Comparison of ENCODE assay signal across 27 cellular contexts in the genomic region with DNA sequence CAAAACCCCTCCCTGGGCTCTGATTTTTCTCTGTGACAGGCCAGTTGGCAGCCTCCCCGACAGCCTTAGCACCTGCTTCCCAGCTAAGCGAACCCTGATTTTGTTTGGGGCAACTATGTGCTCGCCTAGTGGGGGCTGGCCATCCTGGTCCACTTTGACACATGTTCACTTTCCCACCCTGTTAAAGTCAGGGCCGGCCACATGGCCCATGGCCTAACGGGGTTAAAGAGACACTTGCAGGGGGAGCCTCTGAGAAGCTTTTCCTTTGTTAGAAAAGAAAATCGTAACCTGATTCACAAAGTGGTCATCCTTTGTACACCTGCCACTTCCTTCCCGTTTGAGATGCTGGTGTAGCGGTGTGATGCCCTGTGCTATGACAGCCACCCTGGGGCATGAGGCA. TPM values are rescaled to one million over a fixed set of nuclear protein-coding genes. Genes with fewer than 3 reads are reported as not detected.
DNase-seq lines count a peak whose midpoint lies in the region; ATAC-seq and TF ChIP-seq lines count a peak whose summit lies in the region.
"Had no signal": no experiment of that assay in that cellular context is flagged by ENCODE, and none has a peak within 500 bp of the region (broad histone marks: within the 10 kb centered on the region; RNA-seq: fewer than 3 reads in every experiment).

No MANE protein-coding gene starts in this region.

- no peak for ATAC-seq in CD4-positive, alpha-beta T cell (ENCODE audit: poor library complexity)
- ATAC-seq in GM23338, result no peak
- no peak for ATAC-seq in HG02678 (IDR thresholded peaks at IDR 0.05; ENCODE audit: unreplicated experiment)
- ATAC-seq in GM21360 (IDR thresholded peaks at IDR 0.05; ENCODE audit: unreplicated experiment), result no peak
- ATAC-seq: activated CD4-positive, alpha-beta T cell treated with anti-CD3 and anti-CD28 coated beads for 36 hours; activated CD8-positive, alpha-beta memory T cell treated with anti-CD3 and anti-CD28 coated beads, Interleukin-2, amount 10 ng/mL, durations not matched to agents 7 days and 5 days; HCT116; left lobe of liver; right cardiac atrium had no signal

- no peaks in the 10 kb centered on the region for H3K36me3 ChIP-seq in GM23338 (ENCODE audit: insufficient read depth)
- H3K36me3 ChIP-seq: SJSA1 had no signal

- H3K9me3 Mint-ChIP-seq in CD4-positive, alpha-beta T cell, result no peaks in the 10 kb centered on the region
- H3K9me3 Mint-ChIP-seq in GM23338 (peaks cover 3% of the 10 kb centered on the region), chondrocyte (ENCODE audit: low read depth) (peaks cover 3% of the 10 kb centered on the region), nephron progenitor cell (peaks cover 10% of the 10 kb centered on the region)

- H4K20me1 ChIP-seq in GM23338 (replicated peaks; ENCODE audit: insufficient read depth), result peaks cover 8% of the 10 kb centered on the region; the same call in 1 of the 2 replicates

- no peak overlapping the region for H3K27ac Mint-ChIP-seq in CD4-positive, alpha-beta T cell
- H3K27ac Mint-ChIP-seq in GM23338 (no peak overlapping the region), chondrocyte (ENCODE audit: unreplicated experiment) (no peak overlapping the region), nephron progenitor cell (no peak overlapping the region)
- H3K27ac Mint-ChIP-seq: activated CD4-positive, alpha-beta T cell treated with anti-CD3 and anti-CD28 coated beads for 36 hours; activated CD8-positive, alpha-beta memory T cell treated with anti-CD3 and anti-CD28 coated beads, Interleukin-2, amount 10 ng/mL, durations not matched to agents 7 days and 5 days had no signal

- peak overlapping the region; percentile 38 for H3K4me3 Mint-ChIP-seq in CD4-positive, alpha-beta T cell
- H3K4me3 Mint-ChIP-seq in GM23338, result 0 out of 3 replicates have a peak overlapping the region, but pooled peaks have one; percentile 36
- peak overlapping the region; percentile 17 for H3K4me3 Mint-ChIP-seq in chondrocyte (ENCODE audit: unreplicated experiment)
- H3K4me3 Mint-ChIP-seq in nephron progenitor cell, result peak overlapping the region; percentile 68
- H3K4me3 Mint-ChIP-seq: activated CD4-positive, alpha-beta T cell treated with anti-CD3 and anti-CD28 coated beads for 36 hours; activated CD8-positive, alpha-beta memory T cell treated with anti-CD3 and anti-CD28 coated beads, Interleukin-2, amount 10 ng/mL, durations not matched to agents 7 days and 5 days had no signal

- H3K4me3 ChIP-seq in GM23338, result no peak overlapping the region
- H3K4me3 ChIP-seq: SJSA1 had no signal

- H3K4me1 ChIP-seq in GM23338 (ENCODE audit: insufficient read depth), result no peaks in the 10 kb centered on the region; the same call in 1 of the 2 replicates
- H3K4me1 ChIP-seq: SJSA1 had no signal

- POLR2A ChIA-PET in CD4-positive, alpha-beta T cell (lab: Charles Lee), result no interaction called here

- no peak overlapping the region for H3K27ac ChIP-seq in CD4-positive, alpha-beta T cell (ENCODE audit: low read depth, low read length)
- no peak overlapping the region for H3K27ac ChIP-seq in GM23338 (ENCODE audit: low read depth)
- H3K27ac ChIP-seq: KMS-11, SJSA1 had no signal

- H2AFZ ChIP-seq in GM23338, result no peak overlapping the region

- peaks cover 21% of the 10 kb centered on the region for H3K27me3 ChIP-seq in CD4-positive, alpha-beta T cell (ENCODE audit: control insufficient read depth, insufficient read depth, low read length)
- peaks cover 16% of the 10 kb centered on the region; the same call in 1 of the 2 replicates for H3K27me3 ChIP-seq in GM23338 (ENCODE audit: insufficient read depth)
- H3K27me3 ChIP-seq: SJSA1 had no signal

- DNase-seq in CD4-positive, alpha-beta T cell, result no peak
- no peak for DNase-seq in GM23338 (ENCODE audit: low spot score)
- no peak for DNase-seq in chondrocyte (ENCODE audit: low spot score)
- no peak for DNase-seq in nephron progenitor cell
- no peak for DNase-seq in T-helper 2 cell
- DNase-seq: activated CD4-positive, alpha-beta T cell treated with anti-CD3 and anti-CD28 coated beads for 36 hours; activated CD8-positive, alpha-beta memory T cell treated with anti-CD3 and anti-CD28 coated beads, Interleukin-2, amount 10 ng/mL, durations not matched to agents 7 days and 5 days; C1 segment of cervical spinal cord; Calu3; cerebellar nuclear complex; DND-41; hypothalamus; mesendoderm; NCI-H1417; NCI-H2081 treated with DMSO at 0.1 percent for 48 hours; NCI-H226; NCI-H82; right cardiac atrium; stimulated activated CD4-positive, alpha-beta T cell treated with anti-CD3 and anti-CD28 coated beads, Interleukin-2, amount 100 ng/mL, for 24 hours had no signal

- intact Hi-C loops in CD4-positive, alpha-beta T cell (cut with DNase I, micrococcal nuclease), result no loop called here

- H3K79me2 ChIP-seq in GM23338 (replicated peaks; ENCODE audit: insufficient read depth), result no peaks in the 10 kb centered on the region

- no peaks in the 10 kb centered on the region for H3F3A ChIP-seq in GM23338 (replicated peaks; ENCODE audit: low read depth)

- no peaks in the 10 kb centered on the region for H3K9me2 ChIP-seq in GM23338 (ENCODE audit: insufficient read depth)

- peaks cover 46% of the 10 kb centered on the region for H3K27me3 Mint-ChIP-seq in CD4-positive, alpha-beta T cell
- H3K27me3 Mint-ChIP-seq in GM23338 (ENCODE audit: insufficient read depth, low read depth, poor library complexity) (peaks cover 18% of the 10 kb centered on the region), chondrocyte (ENCODE audit: low read depth) (peaks cover 25% of the 10 kb centered on the region), nephron progenitor cell (ENCODE audit: low read depth, poor library complexity) (peaks cover 53% of the 10 kb centered on the region)

- H3K9me3 ChIP-seq in CD4-positive, alpha-beta T cell (ENCODE audit: control insufficient read depth, low read length), result no peaks in the 10 kb centered on the region

- H3K36me3 Mint-ChIP-seq in CD4-positive, alpha-beta T cell (ENCODE audit: low read depth), result no peaks in the 10 kb centered on the region
- H3K36me3 Mint-ChIP-seq in GM23338 (ENCODE audit: low read depth) (no peaks in the 10 kb centered on the region; the same call in 2 of the 3 replicates), chondrocyte (ENCODE audit: low read depth) (no peaks in the 10 kb centered on the region), nephron progenitor cell (ENCODE audit: low read depth) (no peaks in the 10 kb centered on the region)

- TF ChIP-seq CTCF in CD4-positive, alpha-beta T cell (IDR thresholded peaks at IDR 0.05), result no peak
- TF ChIP-seq CTCF in GM23338 (conservative IDR thresholded peaks at IDR 0.05; ENCODE audit: low read depth in 2 of 2), result no peak
- no peak for TF ChIP-seq CTCF in chondrocyte (IDR thresholded peaks at IDR 0.05)
- no peak for TF ChIP-seq CTCF in nephron progenitor cell (IDR thresholded peaks at IDR 0.05)

- H3K4me2 ChIP-seq in GM23338, result no peak overlapping the region
- H3K4me2 ChIP-seq: KMS-11 had no signal

- peaks cover 4% of the 10 kb centered on the region for H3K4me1 Mint-ChIP-seq in CD4-positive, alpha-beta T cell (ENCODE audit: low read depth)
- H3K4me1 Mint-ChIP-seq in GM23338 (peaks cover 4% of the 10 kb centered on the region), chondrocyte (ENCODE audit: low read depth) (peaks cover 2% of the 10 kb centered on the region), nephron progenitor cell (no peaks in the 10 kb centered on the region)
- H3K4me1 Mint-ChIP-seq: activated CD4-positive, alpha-beta T cell treated with anti-CD3 and anti-CD28 coated beads for 36 hours; activated CD8-positive, alpha-beta memory T cell treated with anti-CD3 and anti-CD28 coated beads, Interleukin-2, amount 10 ng/mL, durations not matched to agents 7 days and 5 days had no signal

- CTCF ChIA-PET in CD4-positive, alpha-beta T cell (lab: Charles Lee), result no interaction called here

TF ChIP-seq in GM23338, 12 proteins besides CTCF, POLR2A, EP300 and RAD21 (continues in another document):
- TF ChIP-seq NANOG (IDR thresholded peaks at IDR 0.05; ENCODE audit: borderline replicate concordance), result no peak
- no peak for TF ChIP-seq EZH2phosphoT487 (IDR thresholded peaks at IDR 0.05; ENCODE audit: unreplicated experiment)
- TF ChIP-seq STAT1 (IDR thresholded peaks at IDR 0.05; ENCODE audit: unreplicated experiment), result no peak
- TF ChIP-seq, protein P1, sequence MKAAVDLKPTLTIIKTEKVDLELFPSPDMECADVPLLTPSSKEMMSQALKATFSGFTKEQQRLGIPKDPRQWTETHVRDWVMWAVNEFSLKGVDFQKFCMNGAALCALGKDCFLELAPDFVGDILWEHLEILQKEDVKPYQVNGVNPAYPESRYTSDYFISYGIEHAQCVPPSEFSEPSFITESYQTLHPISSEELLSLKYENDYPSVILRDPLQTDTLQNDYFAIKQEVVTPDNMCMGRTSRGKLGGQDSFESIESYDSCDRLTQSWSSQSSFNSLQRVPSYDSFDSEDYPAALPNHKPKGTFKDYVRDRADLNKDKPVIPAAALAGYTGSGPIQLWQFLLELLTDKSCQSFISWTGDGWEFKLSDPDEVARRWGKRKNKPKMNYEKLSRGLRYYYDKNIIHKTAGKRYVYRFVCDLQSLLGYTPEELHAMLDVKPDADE (IDR thresholded peaks at IDR 0.05), result no peak
- TF ChIP-seq ZNF331 (CRISPR knock-in tag; IDR thresholded peaks at IDR 0.05; ENCODE audit: low read depth), result no peak
- no peak for TF ChIP-seq JUNB (IDR thresholded peaks at IDR 0.05; ENCODE audit: unreplicated experiment)
- no peak for TF ChIP-seq CREB1 (CRISPR knock-in tag; IDR thresholded peaks at IDR 0.05; ENCODE audit: low read depth)

RNA-seq across cellular contexts. Expression of a gene that starts 1.3 kb away (rescaled TPM):
- not detected for total RNA-seq in CD4-positive, alpha-beta T cell
- total RNA-seq in GM23338 (2014; rRNA removed; shearing (Covaris generic)), result 8.0 and 10.4 TPM in 2 replicates
- 1.1 and 1.2 TPM in 2 replicates for polyA plus RNA-seq in GM23338 (2016; fragmentation: Nextera tagmentation; extraction: Ambion mirVana)
- 0.31 to 3.8 TPM (median 3.7 TPM) in 3 replicates for total RNA-seq in chondrocyte
- total RNA-seq: activated CD8-positive, alpha-beta memory T cell treated with anti-CD3 and anti-CD28 coated beads, Interleukin-2, amount 10 ng/mL, durations not matched to agents 7 days and 5 days; Calu3; left lobe of liver; myocyte; RPMI7951 had no signal

Comparison
In these comparisons a context has a peak if more than half of its experiments do, and no peak if none do; other contexts are left out.
1. H3K4me3 Mint-ChIP-seq: peak in every context shown above with its lines; median percentile 68 in nephron progenitor cell; 38 in CD4-positive, alpha-beta T cell; 36 in GM23338; 17 in chondrocyte.